17 cellular contexts compared by ENCODE assay signal in the genomic region with DNA sequence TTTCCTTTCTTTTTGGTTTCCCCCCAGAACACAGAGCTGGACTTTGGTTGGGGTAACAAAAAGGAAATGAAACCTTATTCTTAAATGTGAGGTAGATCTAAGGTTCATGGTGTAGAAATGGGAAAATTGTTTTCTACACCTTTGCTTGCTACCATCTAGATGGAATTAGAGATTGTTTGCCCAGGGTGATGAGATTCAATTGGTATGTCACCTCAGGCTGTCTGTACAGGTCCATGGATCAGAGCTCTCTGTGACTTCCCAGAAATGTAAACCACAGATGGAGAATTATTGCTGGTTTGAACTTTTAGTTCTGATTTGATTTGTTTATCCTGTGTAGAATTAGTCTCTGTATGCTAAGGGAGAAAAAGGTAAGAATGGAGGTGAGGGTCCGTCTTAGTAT.
A peak's percentile ranks its signal among the peaks of the same experiment; 100 is the strongest.
DNase-seq lines count a peak whose midpoint lies in the region; ATAC-seq and TF ChIP-seq lines count a peak whose summit lies in the region.
"Had no signal": no experiment of that assay in that cellular context is flagged by ENCODE, and none has a peak within 500 bp of the region (broad histone marks: within the 10 kb centered on the region; RNA-seq: fewer than 3 reads in every experiment).

No MANE protein-coding gene starts in this region.

- H3K36me3 ChIP-seq in duodenal mucosa (ENCODE audit: control insufficient read depth in 1 of 2, insufficient read depth in 2 of 2, low read length in 2 of 2): no peaks in the 10 kb centered on the region
- no peaks in the 10 kb centered on the region for H3K36me3 ChIP-seq in mucosa of rectum (ENCODE audit: control insufficient read depth in 2 of 2, insufficient read depth in 2 of 2, low read length in 2 of 2)

- peaks cover 0 to 13% of the 10 kb centered on the region in 2 donors for H3K4me1 ChIP-seq in duodenal mucosa (ENCODE audit: control insufficient read depth in 1 of 2, insufficient read depth in 2 of 2, low read length in 2 of 2)
- peaks cover 0 to 3% of the 10 kb centered on the region in 2 donors for H3K4me1 ChIP-seq in mucosa of rectum (ENCODE audit: control insufficient read depth in 2 of 2, insufficient read depth in 2 of 2, low read length in 2 of 2)
- H3K4me1 ChIP-seq: psoas muscle had no signal

- H3K4me3 Mint-ChIP-seq in type B pancreatic cell: no peak overlapping the region
- H3K4me3 Mint-ChIP-seq: activated naive CD4-positive, alpha-beta T cell treated with anti-CD3 and anti-CD28 coated beads, Interleukin-2, amount 10 ng/mL, durations not matched to agents 7 days and 5 days; B cell; brain; naive thymus-derived CD8-positive, alpha-beta T cell had no signal

- no peak for TF ChIP-seq CTCF in type B pancreatic cell (conservative IDR thresholded peaks at IDR 0.05)
- TF ChIP-seq CTCF in GM10266 (IDR thresholded peaks at IDR 0.05; ENCODE audit: control insufficient read depth, insufficient read depth, low read depth, missing control alignments): no peak

- peaks cover 14% of the 10 kb centered on the region for H3K36me3 Mint-ChIP-seq in type B pancreatic cell
- H3K36me3 Mint-ChIP-seq: activated naive CD4-positive, alpha-beta T cell treated with anti-CD3 and anti-CD28 coated beads, Interleukin-2, amount 10 ng/mL, durations not matched to agents 7 days and 5 days had no signal

- peak; percentile 2 for DNase-seq in M059J (ENCODE audit: low read depth)
- no peak for DNase-seq in type B pancreatic cell (ENCODE audit: extremely low spot score, unreplicated experiment)
- no peak for DNase-seq in effector CD8-positive, alpha-beta T cell (lab: John Stamatoyannopoulos, UW)
- DNase-seq in GM10266 (ENCODE audit: extremely low spot score): no peak
- DNase-seq: activated CD4-positive, alpha-beta T cell treated with anti-CD3 and anti-CD28 coated beads for 48 hours; activated naive CD4-positive, alpha-beta T cell treated with anti-CD3 and anti-CD28 coated beads, Interleukin-2, amount 10 ng/mL, durations not matched to agents 7 days and 5 days; naive thymus-derived CD8-positive, alpha-beta T cell; NCI-H2029 treated with DMSO at 0.1 percent for 48 hours; NCI-H524; psoas muscle had no signal

- H3K27me3 ChIP-seq in duodenal mucosa (ENCODE audit: control insufficient read depth in 1 of 2, insufficient read depth in 2 of 2, low read length in 2 of 2) (no peaks in the 10 kb centered on the region), mucosa of rectum (ENCODE audit: control insufficient read depth in 2 of 2, insufficient read depth in 2 of 2, low read length in 2 of 2) (no peaks in the 10 kb centered on the region)

- peaks cover 4% of the 10 kb centered on the region for H3K9me3 Mint-ChIP-seq in type B pancreatic cell

- no peak overlapping the region for H3K4me3 ChIP-seq in duodenal mucosa (ENCODE audit: low read depth in 1 of 2, low read length in 2 of 2)
- H3K4me3 ChIP-seq in mucosa of rectum (ENCODE audit: low read length in 2 of 2): no peak overlapping the region
- H3K4me3 ChIP-seq: psoas muscle had no signal

- peaks cover 38% of the 10 kb centered on the region for H3K4me1 Mint-ChIP-seq in type B pancreatic cell (ENCODE audit: unreplicated experiment)
- H3K4me1 Mint-ChIP-seq: activated naive CD4-positive, alpha-beta T cell treated with anti-CD3 and anti-CD28 coated beads, Interleukin-2, amount 10 ng/mL, durations not matched to agents 7 days and 5 days; B cell; naive thymus-derived CD8-positive, alpha-beta T cell had no signal

- H3K27me3 Mint-ChIP-seq in type B pancreatic cell: peaks cover 3% of the 10 kb centered on the region
- H3K27me3 Mint-ChIP-seq: activated naive CD4-positive, alpha-beta T cell treated with anti-CD3 and anti-CD28 coated beads, Interleukin-2, amount 10 ng/mL, durations not matched to agents 7 days and 5 days; B cell; brain; naive thymus-derived CD8-positive, alpha-beta T cell had no signal

- no peak for ATAC-seq in HG02623 (IDR thresholded peaks at IDR 0.05; ENCODE audit: unreplicated experiment)
- ATAC-seq: HepG2; naive thymus-derived CD8-positive, alpha-beta T cell; psoas muscle; SK-N-SH treated with all-trans-retinoic acid at 6 μM for 48 hours had no signal

- H3K9ac ChIP-seq in duodenal mucosa (ENCODE audit: low read depth in 1 of 2, low read length in 2 of 2): no peak overlapping the region
- H3K9ac ChIP-seq in mucosa of rectum (ENCODE audit: low read depth in 1 of 2, low read length in 2 of 2): no peak overlapping the region

- H3K27ac ChIP-seq in duodenal mucosa (ENCODE audit: low read depth, low read length) (peak overlapping the region; percentile 10), mucosa of rectum (ENCODE audit: low read depth in 2 of 2, low read length in 2 of 2) (peak overlapping the region; percentile 5 to 7)
- H3K27ac ChIP-seq: psoas muscle had no signal

- no peaks in the 10 kb centered on the region for H3K9me3 ChIP-seq in duodenal mucosa (ENCODE audit: control insufficient read depth in 1 of 2, low read length in 2 of 2)
- no peaks in the 10 kb centered on the region for H3K9me3 ChIP-seq in mucosa of rectum (ENCODE audit: control insufficient read depth in 2 of 2, low read length in 2 of 2)
- H3K9me3 ChIP-seq: psoas muscle had no signal

- H3K27ac Mint-ChIP-seq in type B pancreatic cell: peak overlapping the region; percentile 71
- H3K27ac Mint-ChIP-seq: activated naive CD4-positive, alpha-beta T cell treated with anti-CD3 and anti-CD28 coated beads, Interleukin-2, amount 10 ng/mL, durations not matched to agents 7 days and 5 days; B cell; naive thymus-derived CD8-positive, alpha-beta T cell had no signal
